8 cellular contexts compared by ENCODE assay signal in genomic region chr13:40994581-40995230, GRCh38. TPM values are rescaled to one million over a fixed set of nuclear protein-coding genes. Genes with fewer than 3 reads are reported as not detected.
A peak's percentile ranks its signal among the peaks of the same experiment; 100 is the strongest.
DNase-seq lines count a peak whose midpoint lies in the region; ATAC-seq and TF ChIP-seq lines count a peak whose summit lies in the region.

No MANE protein-coding gene starts in this region.

- H3K27me3 ChIP-seq in DND-41 (ENCODE audit: insufficient read depth, low read length, poor library complexity): no peaks in the 10 kb centered on the region
- H3K27me3 ChIP-seq in KMS-11 (ENCODE audit: insufficient read depth, low read depth): no peaks in the 10 kb centered on the region
- no peaks in the 10 kb centered on the region for H3K27me3 ChIP-seq in dorsolateral prefrontal cortex

- H3K4me1 ChIP-seq in DND-41 (ENCODE audit: insufficient read depth, low read length) (peaks cover 100% of the 10 kb centered on the region), KMS-11 (ENCODE audit: low read depth, poor library complexity, severe bottlenecking) (peaks cover 100% of the 10 kb centered on the region)

- ATAC-seq in DND-41 (ENCODE audit: insufficient read depth, low read depth): no peak
- ATAC-seq in GM21447 (IDR thresholded peaks at IDR 0.05; ENCODE audit: unreplicated experiment): peak; percentile 86

- H3K9ac ChIP-seq in DND-41 (ENCODE audit: low read depth, low read length): peak overlapping the region; percentile 6; the same call in 1 of the 2 replicates
- H3K9ac ChIP-seq in KMS-11: peak overlapping the region; percentile 44; the same call in 1 of the 2 replicates

- peaks cover 39% of the 10 kb centered on the region for H3K36me3 ChIP-seq in DND-41 (ENCODE audit: insufficient read depth, low read length)
- H3K36me3 ChIP-seq in KMS-11 (ENCODE audit: insufficient read depth): no peaks in the 10 kb centered on the region

- intact Hi-C loops in dorsolateral prefrontal cortex (cut with DNase I): loop anchor here in 1 of 2 donors (5.0 kb wide), 1 partner anchor 207 kb away; the partner anchor contains the start of gene SLC25A15

- H2AFZ ChIP-seq in DND-41 (ENCODE audit: low read depth, low read length): no peak overlapping the region
- H2AFZ ChIP-seq in KMS-11 (ENCODE audit: low read depth): no peak overlapping the region

- H4K20me1 ChIP-seq in DND-41 (ENCODE audit: insufficient read depth, low read length): 0 out of 2 replicates have a peak, but pooled peaks cover 8% of the 10 kb centered on the region
- no peaks in the 10 kb centered on the region for H4K20me1 ChIP-seq in KMS-11 (ENCODE audit: insufficient read depth)

- DNase-seq in DND-41: no peak
- DNase-seq in left kidney (ENCODE audit: low read depth, low spot score): peak; percentile 37
- no peak for DNase-seq in hypothalamus (lab: John Stamatoyannopoulos, UW)
- no peak for DNase-seq in NCI-H345 treated with DMSO at 0.1 percent for 48 hours (lab: John Stamatoyannopoulos, UW; ENCODE audit: unreplicated experiment)
- DNase-seq in NCI-H2196 treated with DMSO at 0.1 percent for 48 hours (lab: John Stamatoyannopoulos, UW; ENCODE audit: unreplicated experiment): no peak
- DNase-seq in dorsolateral prefrontal cortex: no peak

- H3K4me3 ChIP-seq in DND-41 (ENCODE audit: low read depth in 1 of 2, low read length in 2 of 2) (no peak overlapping the region), KMS-11 (IDR thresholded peaks at IDR 0.05; ENCODE audit: insufficient read depth, low read depth, low read length) (no peak overlapping the region), dorsolateral prefrontal cortex (no peak overlapping the region)

- no peak for TF ChIP-seq CTCF in DND-41 (IDR thresholded peaks at IDR 0.05; ENCODE audit: borderline replicate concordance, extremely low read depth, low read length, poor library complexity, severe bottlenecking)
- TF ChIP-seq CTCF in KMS-11 (conservative IDR thresholded peaks at IDR 0.05; ENCODE audit: low read depth, low read length): no peak
- no peak for TF ChIP-seq CTCF in dorsolateral prefrontal cortex (IDR thresholded peaks at IDR 0.05 in 54 of 56, conservative IDR thresholded peaks at IDR 0.05 in 2 of 56; ENCODE audit: low read depth in 1 of 56, partially characterized antibody in 56 of 56)

- peaks cover 100% of the 10 kb centered on the region for H3K79me2 ChIP-seq in DND-41 (ENCODE audit: insufficient read depth, low read length)
- H3K79me2 ChIP-seq in KMS-11 (ENCODE audit: insufficient read depth, low read depth): peaks cover 100% of the 10 kb centered on the region

- peak overlapping the region; percentile 11; the same call in 1 of the 2 replicates for H3K4me2 ChIP-seq in DND-41 (ENCODE audit: insufficient read depth, low read length)
- peak overlapping the region; percentile 95 for H3K4me2 ChIP-seq in KMS-11

- H3K9me3 ChIP-seq in DND-41 (ENCODE audit: insufficient read depth, low read length, severe bottlenecking): no peaks in the 10 kb centered on the region

- H3K27ac ChIP-seq in DND-41 (ENCODE audit: low read length): peak overlapping the region; percentile 87
- H3K27ac ChIP-seq in KMS-11: peak overlapping the region; percentile 98
- H3K27ac ChIP-seq in dorsolateral prefrontal cortex: no peak overlapping the region

RNA-seq across cellular contexts. Expression of gene ELF1, which starts 24.4 kb away (rescaled TPM):
- 10 to 100 TPM in 119 of 120 experiments, 1 to 10 TPM in 1; 9.7 to 41.8 (median 20.2) TPM for total RNA-seq in dorsolateral prefrontal cortex

Comparison
In these comparisons a context has a peak if more than half of its experiments do, and no peak if none do; other contexts are left out.
1. H3K27ac ChIP-seq: peak in DND-41 (single experiment) and KMS-11 (single experiment); none in dorsolateral prefrontal cortex (0 of 59).